14 cellular contexts compared by ENCODE assay signal in the genomic region with DNA sequence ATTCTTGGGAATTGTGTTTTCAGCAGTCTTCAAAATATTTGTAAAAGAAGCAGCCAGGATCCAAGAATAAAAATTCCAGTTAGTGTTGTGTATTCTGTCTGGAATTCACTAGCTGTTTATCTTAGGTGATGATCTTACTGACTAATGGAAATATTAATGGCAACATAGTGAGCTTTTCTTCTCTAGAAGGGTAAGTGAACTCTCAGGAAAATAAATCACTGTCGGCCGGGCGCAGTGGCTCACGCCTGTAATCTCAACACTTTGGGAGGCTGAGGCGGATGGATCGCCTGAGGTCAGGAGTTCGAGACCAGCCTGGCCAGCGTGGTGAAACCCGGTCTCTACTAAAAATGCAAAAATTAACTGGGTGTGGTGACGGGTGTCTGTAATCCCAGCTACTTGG.
A peak's percentile ranks its signal among the peaks of the same experiment; 100 is the strongest.
DNase-seq lines count a peak whose midpoint lies in the region; ATAC-seq and TF ChIP-seq lines count a peak whose summit lies in the region.
"Had no signal": no experiment of that assay in that cellular context is flagged by ENCODE, and none has a peak within 500 bp of the region (broad histone marks: within the 10 kb centered on the region; RNA-seq: fewer than 3 reads in every experiment).

No MANE protein-coding gene starts in this region.

- peaks cover 22% of the 10 kb centered on the region for H3K36me3 Mint-ChIP-seq in activated CD8-positive, alpha-beta memory T cell treated with anti-CD3 and anti-CD28 coated beads, Interleukin-2, amount 10 ng/mL, durations not matched to agents 7 days and 5 days

- no peaks in the 10 kb centered on the region for H3K9me3 ChIP-seq in adipocyte (ENCODE audit: control insufficient read depth, low read length)
- H3K9me3 ChIP-seq in hepatocyte (ENCODE audit: low read depth): no peaks in the 10 kb centered on the region
- H3K9me3 ChIP-seq in sigmoid colon: no peaks in the 10 kb centered on the region

- no peaks in the 10 kb centered on the region for H3K9me3 Mint-ChIP-seq in activated CD8-positive, alpha-beta memory T cell treated with anti-CD3 and anti-CD28 coated beads, Interleukin-2, amount 10 ng/mL, durations not matched to agents 7 days and 5 days (ENCODE audit: low read depth)
- H3K9me3 Mint-ChIP-seq: activated naive CD4-positive, alpha-beta T cell treated with anti-CD3 and anti-CD28 coated beads, Interleukin-2, amount 50 U/mL, for 24 hours; CD14-positive monocyte had no signal

- H3K9ac ChIP-seq in adipocyte (ENCODE audit: low read length): no peak overlapping the region

- H3K27ac ChIP-seq in hepatocyte (peak overlapping the region; percentile 44), sigmoid colon (peak overlapping the region; percentile 67 to 81 (median 74))

- intact Hi-C loops in sigmoid colon (cut with DNase I): no loop called here

- in situ Hi-C loops in Caki2 (cut with HindIII; ENCODE audit: low pct_unique_long_range_greater_than_20kb, low sequenced_read_pairs): no loop called here

- WGBS in hepatocyte (ENCODE audit: low lambda C conversion rate, missing lambda C conversion rate): 89% methylated on average over 10 of the region's 10 CpGs
- 90 to 94% methylated on average over 10 of the region's 10 CpGs for WGBS in sigmoid colon, 2 donors

- H2AFZ ChIP-seq in hepatocyte: no peak overlapping the region

- no peaks in the 10 kb centered on the region for H4K20me1 ChIP-seq in hepatocyte (ENCODE audit: insufficient read depth, poor library complexity, severe bottlenecking)

- no peak overlapping the region for H3K4me3 Mint-ChIP-seq in activated CD8-positive, alpha-beta memory T cell treated with anti-CD3 and anti-CD28 coated beads, Interleukin-2, amount 10 ng/mL, durations not matched to agents 7 days and 5 days
- H3K4me3 Mint-ChIP-seq: activated naive CD4-positive, alpha-beta T cell treated with anti-CD3 and anti-CD28 coated beads, Interleukin-2, amount 50 U/mL, for 24 hours; CD14-positive monocyte had no signal

- TF ChIP-seq CTCF in hepatocyte (IDR thresholded peaks at IDR 0.05; ENCODE audit: poor library complexity) (no peak), sigmoid colon (IDR thresholded peaks at IDR 0.05) (no peak)

- H3K27me3 ChIP-seq in adipocyte (replicated peaks; ENCODE audit: control insufficient read depth, insufficient read depth, low read length) (no peaks in the 10 kb centered on the region), hepatocyte (no peaks in the 10 kb centered on the region), sigmoid colon (no peaks in the 10 kb centered on the region)

- H3K4me3 ChIP-seq in adipocyte (ENCODE audit: low read length): no peak overlapping the region
- no peak overlapping the region for H3K4me3 ChIP-seq in hepatocyte
- no peak overlapping the region for H3K4me3 ChIP-seq in sigmoid colon

- no peaks in the 10 kb centered on the region for H3K27me3 Mint-ChIP-seq in activated CD8-positive, alpha-beta memory T cell treated with anti-CD3 and anti-CD28 coated beads, Interleukin-2, amount 10 ng/mL, durations not matched to agents 7 days and 5 days
- H3K27me3 Mint-ChIP-seq: activated naive CD4-positive, alpha-beta T cell treated with anti-CD3 and anti-CD28 coated beads, Interleukin-2, amount 50 U/mL, for 24 hours had no signal

- H3K4me1 ChIP-seq in adipocyte (ENCODE audit: control insufficient read depth, insufficient read depth, low read length): no peaks in the 10 kb centered on the region
- H3K4me1 ChIP-seq in hepatocyte (ENCODE audit: insufficient read depth): no peaks in the 10 kb centered on the region
- peaks cover 0 to 24% (median 14%) of the 10 kb centered on the region in 4 donors for H3K4me1 ChIP-seq in sigmoid colon

- no peak overlapping the region for H3K4me2 ChIP-seq in hepatocyte

- CTCF ChIA-PET in activated CD8-positive, alpha-beta memory T cell treated with anti-CD3 and anti-CD28 coated beads, Interleukin-2, amount 10 ng/mL, durations not matched to agents 7 days and 5 days (lab: Charles Lee): no interaction called here

- no peak overlapping the region for H3K27ac Mint-ChIP-seq in activated CD8-positive, alpha-beta memory T cell treated with anti-CD3 and anti-CD28 coated beads, Interleukin-2, amount 10 ng/mL, durations not matched to agents 7 days and 5 days
- H3K27ac Mint-ChIP-seq: activated naive CD4-positive, alpha-beta T cell treated with anti-CD3 and anti-CD28 coated beads, Interleukin-2, amount 50 U/mL, for 24 hours had no signal

- H3K36me3 ChIP-seq in adipocyte (ENCODE audit: control insufficient read depth, insufficient read depth, low read length, severe bottlenecking) (peaks cover 63% of the 10 kb centered on the region), hepatocyte (replicated peaks; ENCODE audit: insufficient read depth, low read depth) (no peaks in the 10 kb centered on the region), sigmoid colon (peaks cover 0 to 55% (median 5%) of the 10 kb centered on the region in 4 donors)

- TF ChIP-seq POLR2A in sigmoid colon (IDR thresholded peaks at IDR 0.05): no peak

- DNase-seq in Caki2 (ENCODE audit: low read depth): peak; percentile 65
- peak; percentile 10 for DNase-seq in adipocyte (ENCODE audit: low read depth)
- no peak for DNase-seq in hepatocyte (ENCODE audit: low spot score)
- peak; percentile 75 for DNase-seq in sigmoid colon
- no peak for DNase-seq in stimulated activated CD4-positive, alpha-beta T cell treated with anti-CD3 and anti-CD28 coated beads, Interleukin-1b, Interleukin-23, amount 100 ng/mL, for 48 hours
- DNase-seq in activated CD8-positive, alpha-beta memory T cell treated with anti-CD3 and anti-CD28 coated beads, Interleukin-2, amount 10 ng/mL, durations not matched to agents 7 days and 5 days: no peak
- DNase-seq: GF-D8, NCI-H526, T1000 had no signal

- H3K9me2 ChIP-seq in hepatocyte (replicated peaks; ENCODE audit: insufficient read depth): no peaks in the 10 kb centered on the region

- ATAC-seq in HG03565 (IDR thresholded peaks at IDR 0.05; ENCODE audit: unreplicated experiment) (no peak), GM18873 (IDR thresholded peaks at IDR 0.05; ENCODE audit: low FRiP score, unreplicated experiment) (no peak)
- no peak for ATAC-seq in activated CD8-positive, alpha-beta memory T cell treated with anti-CD3 and anti-CD28 coated beads, Interleukin-2, amount 10 ng/mL, durations not matched to agents 7 days and 5 days
- ATAC-seq: HepG2 had no signal

- H3K4me1 Mint-ChIP-seq in activated CD8-positive, alpha-beta memory T cell treated with anti-CD3 and anti-CD28 coated beads, Interleukin-2, amount 10 ng/mL, durations not matched to agents 7 days and 5 days: no peaks in the 10 kb centered on the region
- H3K4me1 Mint-ChIP-seq: activated naive CD4-positive, alpha-beta T cell treated with anti-CD3 and anti-CD28 coated beads, Interleukin-2, amount 50 U/mL, for 24 hours; CD14-positive monocyte had no signal

- peak in 1 of 4 donors; percentile 48 for TF ChIP-seq EP300 in sigmoid colon (IDR thresholded peaks at IDR 0.05)

- H3K79me2 ChIP-seq in hepatocyte: no peaks in the 10 kb centered on the region

Comparison
In these comparisons a context has a peak if more than half of its experiments do, and no peak if none do; other contexts are left out.
1. DNase-seq: peak in Caki2 (single experiment), adipocyte (single experiment) and sigmoid colon (single experiment); none in hepatocyte (single experiment), stimulated activated CD4-positive, alpha-beta T cell treated with anti-CD3 and anti-CD28 coated beads, Interleukin-1b, Interleukin-23, amount 100 ng/mL, for 48 hours (single experiment) and activated CD8-positive, alpha-beta memory T cell treated with anti-CD3 and anti-CD28 coated beads, Interleukin-2, amount 10 ng/mL, durations not matched to agents 7 days and 5 days (single experiment).